19 cellular contexts compared by ENCODE assay signal in genomic region chr10:132115736-132116135, GRCh38. TPM values are rescaled to one million over a fixed set of nuclear protein-coding genes. Genes with fewer than 3 reads are reported as not detected.
DNase-seq lines count a peak whose midpoint lies in the region; ATAC-seq and TF ChIP-seq lines count a peak whose summit lies in the region.
"Had no signal": no experiment of that assay in that cellular context is flagged by ENCODE, and none has a peak within 500 bp of the region (broad histone marks: within the 10 kb centered on the region; RNA-seq: fewer than 3 reads in every experiment).

No MANE protein-coding gene starts in this region.

- in situ Hi-C loops in brain microvascular endothelial cell (cut with HindIII; ENCODE audit: low pct_ligation_motif_present, low sequenced_read_pairs) = no loop called here

- H3K36me3 ChIP-seq in brain microvascular endothelial cell (replicated peaks) = no peaks in the 10 kb centered on the region
- H3K36me3 ChIP-seq: heart right ventricle had no signal

- WGBS in right cardiac atrium = 44% methylated on average over 15 of the region's 15 CpGs

- H3K27ac ChIP-seq in brain microvascular endothelial cell (no peak overlapping the region), right cardiac atrium (ENCODE audit: low read length) (no peak overlapping the region)
- H3K27ac ChIP-seq: esophagus muscularis mucosa, heart right ventricle, psoas muscle had no signal

- no peaks in the 10 kb centered on the region for H3K4me1 ChIP-seq in right cardiac atrium (ENCODE audit: control insufficient read depth, insufficient read depth, low read length)
- H3K4me1 ChIP-seq: esophagus muscularis mucosa, psoas muscle had no signal

- intact Hi-C loops in right cardiac atrium (cut with DNase I) (loop anchor here in 1 of 4 donors (10.0 kb wide), 1 partner anchor 61 kb away; no protein-coding TSS in a partner anchor), posterior vena cava (cut with DNase I) (no loop called here)

- H3K27me3 ChIP-seq in brain microvascular endothelial cell (replicated peaks) (no peaks in the 10 kb centered on the region), right cardiac atrium (ENCODE audit: control insufficient read depth, insufficient read depth) (no peaks in the 10 kb centered on the region)
- H3K27me3 ChIP-seq: esophagus muscularis mucosa, heart right ventricle had no signal

- peak; percentile 30 for DNase-seq in Daoy (ENCODE audit: low read depth)
- DNase-seq in brain microvascular endothelial cell = peak; percentile 5
- peak; percentile 57 to 79 (median 69) for DNase-seq in right cardiac atrium
- DNase-seq in posterior vena cava (ENCODE audit: low spot score) = peak; percentile 80
- no peak for DNase-seq in activated CD4-positive, alpha-beta T cell treated with anti-CD3 and anti-CD28 coated beads for 1 hour
- DNase-seq in NCI-H524 (lab: John Stamatoyannopoulos, UW) = no peak
- DNase-seq in NCI-H2029 treated with DMSO at 0.1 percent for 48 hours (lab: John Stamatoyannopoulos, UW) = no peak
- DNase-seq: activated CD4-positive, CD25-positive, alpha-beta regulatory T cell treated with anti-CD3 and anti-CD28 coated beads, Interleukin-2, amount 50 U/mL, for 72 hours; activated CD8-positive, alpha-beta memory T cell treated with anti-CD3 and anti-CD28 coated beads, Interleukin-2, amount 10 ng/mL, durations not matched to agents 7 days and 5 days; activated gamma-delta T cell treated with Interleukin-2 at 50 U/mL for 16 hours; GOT3; kidney glomerular epithelial cell; NCI-H1694; NCI-H510A had no signal

- H3K4me3 ChIP-seq in brain microvascular endothelial cell (ENCODE audit: low read depth, low read length) (no peak overlapping the region), right cardiac atrium (ENCODE audit: low read length) (no peak overlapping the region)
- H3K4me3 ChIP-seq: esophagus muscularis mucosa, heart right ventricle, psoas muscle had no signal

- no peaks in the 10 kb centered on the region for H3K9me3 ChIP-seq in right cardiac atrium (ENCODE audit: control insufficient read depth, low read length)
- H3K9me3 ChIP-seq: esophagus muscularis mucosa, heart right ventricle, psoas muscle had no signal

- no peak for TF ChIP-seq CTCF in brain microvascular endothelial cell (IDR thresholded peaks at IDR 0.05; ENCODE audit: low read depth, low read length, missing control alignments)

- ATAC-seq in right cardiac atrium (peak; percentile 56 to 59), HG02884 (IDR thresholded peaks at IDR 0.05; ENCODE audit: unreplicated experiment) (no peak)
- ATAC-seq: activated CD8-positive, alpha-beta memory T cell treated with anti-CD3 and anti-CD28 coated beads, Interleukin-2, amount 10 ng/mL, durations not matched to agents 7 days and 5 days had no signal

RNA-seq across cellular contexts. Expression of gene JAKMIP3, which starts 50.0 kb away (rescaled TPM):
- total RNA-seq in Daoy (2014; rRNA removed; shearing (Covaris generic)) = 0.24 and 0.51 TPM in 2 replicates
- 1 to 10 TPM in 2 of 4 donors, under 1 TPM in 2; 0.39 to 1.6 (median 1.2) TPM for total RNA-seq in right cardiac atrium
- polyA plus RNA-seq in right cardiac atrium = 0.91 TPM
- total RNA-seq in posterior vena cava = under 1 TPM; 0.60 to 0.62 TPM
- total RNA-seq: LHCN-M2 had no signal

Comparison
In these comparisons a context has a peak if more than half of its experiments do, and no peak if none do; other contexts are left out.
1. DNase-seq: peak in Daoy (single experiment), brain microvascular endothelial cell (single experiment), right cardiac atrium (3 of 3) and posterior vena cava (single experiment); none in activated CD4-positive, alpha-beta T cell treated with anti-CD3 and anti-CD28 coated beads for 1 hour (single experiment), NCI-H524 (0 of 2) and NCI-H2029 treated with DMSO at 0.1 percent for 48 hours (single experiment).